In genomic region chr12:94621662-94622359, GRCh38 we compare ENCODE assay signal across 8 cellular contexts. TPM values are rescaled to one million over a fixed set of nuclear protein-coding genes. Genes with fewer than 3 reads are reported as not detected.
DNase-seq lines count a peak whose midpoint lies in the region; ATAC-seq and TF ChIP-seq lines count a peak whose summit lies in the region.

No MANE protein-coding gene starts in this region.

- no peak for TF ChIP-seq POLR2A in upper lobe of left lung (IDR thresholded peaks at IDR 0.05)

- WGBS in upper lobe of left lung, 2 donors = 37 to 48% methylated on average over 7 of the region's 7 CpGs

- H3K27ac Mint-ChIP-seq in activated naive CD8-positive, alpha-beta T cell treated with anti-CD3 and anti-CD28 coated beads, Interleukin-2, amount 10 ng/mL, durations not matched to agents 7 days and 5 days = peak overlapping the region; percentile 85
- peak overlapping the region; percentile 91 for H3K27ac Mint-ChIP-seq in memory B cell

- H3K4me3 Mint-ChIP-seq in activated naive CD8-positive, alpha-beta T cell treated with anti-CD3 and anti-CD28 coated beads, Interleukin-2, amount 10 ng/mL, durations not matched to agents 7 days and 5 days = peak overlapping the region; percentile 74
- peak overlapping the region; percentile 75 for H3K4me3 Mint-ChIP-seq in memory B cell

- no peaks in the 10 kb centered on the region for H3K36me3 ChIP-seq in upper lobe of left lung

- ATAC-seq in GM21423 (IDR thresholded peaks at IDR 0.05; ENCODE audit: unreplicated experiment) = peak; percentile 96
- ATAC-seq in activated naive CD8-positive, alpha-beta T cell treated with anti-CD3 and anti-CD28 coated beads, Interleukin-2, amount 10 ng/mL, durations not matched to agents 7 days and 5 days (ENCODE audit: low read depth) = peak; percentile 96
- ATAC-seq in memory B cell (ENCODE audit: low read depth) = peak; percentile 95
- peak; percentile 47 to 70 for ATAC-seq in upper lobe of left lung (ENCODE audit: low FRiP score in 2 of 2)

- H3K27me3 Mint-ChIP-seq in activated naive CD8-positive, alpha-beta T cell treated with anti-CD3 and anti-CD28 coated beads, Interleukin-2, amount 10 ng/mL, durations not matched to agents 7 days and 5 days = no peaks in the 10 kb centered on the region
- H3K27me3 Mint-ChIP-seq in memory B cell = no peaks in the 10 kb centered on the region

- no peaks in the 10 kb centered on the region for H3K9me3 ChIP-seq in upper lobe of left lung

- no peak for TF ChIP-seq CTCF in GM12865 (IDR thresholded peaks at IDR 0.05; ENCODE audit: insufficient read depth, low read depth, low read length, missing control alignments)
- no peak for TF ChIP-seq CTCF in upper lobe of left lung (IDR thresholded peaks at IDR 0.05)

- H3K4me1 Mint-ChIP-seq in activated naive CD8-positive, alpha-beta T cell treated with anti-CD3 and anti-CD28 coated beads, Interleukin-2, amount 10 ng/mL, durations not matched to agents 7 days and 5 days = peaks cover 18% of the 10 kb centered on the region
- H3K4me1 Mint-ChIP-seq in memory B cell = peaks cover 18% of the 10 kb centered on the region

- TF ChIP-seq EP300 in upper lobe of left lung (IDR thresholded peaks at IDR 0.05) = no peak

- POLR2A ChIA-PET in activated naive CD8-positive, alpha-beta T cell treated with anti-CD3 and anti-CD28 coated beads, Interleukin-2, amount 10 ng/mL, durations not matched to agents 7 days and 5 days (lab: Charles Lee) = no interaction called here

- H3K36me3 Mint-ChIP-seq in activated naive CD8-positive, alpha-beta T cell treated with anti-CD3 and anti-CD28 coated beads, Interleukin-2, amount 10 ng/mL, durations not matched to agents 7 days and 5 days = peaks cover 3% of the 10 kb centered on the region
- H3K36me3 Mint-ChIP-seq in memory B cell = peaks cover 7% of the 10 kb centered on the region

- H3K9me3 Mint-ChIP-seq in activated naive CD8-positive, alpha-beta T cell treated with anti-CD3 and anti-CD28 coated beads, Interleukin-2, amount 10 ng/mL, durations not matched to agents 7 days and 5 days = peaks cover 2% of the 10 kb centered on the region
- peaks cover 3% of the 10 kb centered on the region for H3K9me3 Mint-ChIP-seq in memory B cell

- DNase-seq in GM12865 (ENCODE audit: low read depth) = peak; percentile 91
- peak; percentile 33 for DNase-seq in HT-29 (ENCODE audit: low spot score)
- DNase-seq in activated naive CD8-positive, alpha-beta T cell treated with anti-CD3 and anti-CD28 coated beads, Interleukin-2, amount 10 ng/mL, durations not matched to agents 7 days and 5 days = no peak
- peak in 1 of 2 donors; percentile 27 for DNase-seq in memory B cell (ENCODE audit: low spot score in 2 of 2)
- no peak for DNase-seq in upper lobe of left lung
- DNase-seq in NCI-H82 (lab: John Stamatoyannopoulos, UW) = no peak
- DNase-seq in activated gamma-delta T cell (lab: John Stamatoyannopoulos, UW) = no peak

- H3K4me3 ChIP-seq in GM12865 (ENCODE audit: low read depth, low read length) (peak overlapping the region; percentile 22), upper lobe of left lung (peak overlapping the region in 3 of 4 donors; percentile 15 to 20 (median 18))

- H3K27me3 ChIP-seq in upper lobe of left lung = no peaks in the 10 kb centered on the region

- H3K4me1 ChIP-seq in upper lobe of left lung = peaks cover 7 to 22% (median 15%) of the 10 kb centered on the region in 4 donors

- H3K27ac ChIP-seq in upper lobe of left lung = peak overlapping the region; percentile 45 to 67 (median 58)

RNA-seq across cellular contexts. Expression of gene TMCC3, which starts 28.5 kb away (rescaled TPM):
- total RNA-seq in HT-29 (2014; rRNA removed; shearing (Covaris generic)) = 2.9 and 3.0 TPM in 2 replicates
- total RNA-seq in activated naive CD8-positive, alpha-beta T cell treated with anti-CD3 and anti-CD28 coated beads, Interleukin-2, amount 10 ng/mL, durations not matched to agents 7 days and 5 days = 1 to 10 TPM in 1 of 2 experiments, under 1 TPM in 1; 0.83 to 1.8 TPM
- 10 to 100 TPM in 4 of 6 donors, 1 to 10 TPM in 2; 5.4 to 17.4 (median 12.7) TPM for total RNA-seq in upper lobe of left lung

Comparison
In these comparisons a context has a peak if more than half of its experiments do, and no peak if none do; other contexts are left out.
1. DNase-seq: peak in GM12865 (single experiment) and HT-29 (single experiment); none in activated naive CD8-positive, alpha-beta T cell treated with anti-CD3 and anti-CD28 coated beads, Interleukin-2, amount 10 ng/mL, durations not matched to agents 7 days and 5 days (single experiment), upper lobe of left lung (0 of 2), NCI-H82 (single experiment) and activated gamma-delta T cell (single experiment).
2. Peak in every context shown above with its lines, with median percentiles within 50 percentile points of each other: ATAC-seq.